ENCODE assay signal across 11 cellular contexts in the genomic region with DNA sequence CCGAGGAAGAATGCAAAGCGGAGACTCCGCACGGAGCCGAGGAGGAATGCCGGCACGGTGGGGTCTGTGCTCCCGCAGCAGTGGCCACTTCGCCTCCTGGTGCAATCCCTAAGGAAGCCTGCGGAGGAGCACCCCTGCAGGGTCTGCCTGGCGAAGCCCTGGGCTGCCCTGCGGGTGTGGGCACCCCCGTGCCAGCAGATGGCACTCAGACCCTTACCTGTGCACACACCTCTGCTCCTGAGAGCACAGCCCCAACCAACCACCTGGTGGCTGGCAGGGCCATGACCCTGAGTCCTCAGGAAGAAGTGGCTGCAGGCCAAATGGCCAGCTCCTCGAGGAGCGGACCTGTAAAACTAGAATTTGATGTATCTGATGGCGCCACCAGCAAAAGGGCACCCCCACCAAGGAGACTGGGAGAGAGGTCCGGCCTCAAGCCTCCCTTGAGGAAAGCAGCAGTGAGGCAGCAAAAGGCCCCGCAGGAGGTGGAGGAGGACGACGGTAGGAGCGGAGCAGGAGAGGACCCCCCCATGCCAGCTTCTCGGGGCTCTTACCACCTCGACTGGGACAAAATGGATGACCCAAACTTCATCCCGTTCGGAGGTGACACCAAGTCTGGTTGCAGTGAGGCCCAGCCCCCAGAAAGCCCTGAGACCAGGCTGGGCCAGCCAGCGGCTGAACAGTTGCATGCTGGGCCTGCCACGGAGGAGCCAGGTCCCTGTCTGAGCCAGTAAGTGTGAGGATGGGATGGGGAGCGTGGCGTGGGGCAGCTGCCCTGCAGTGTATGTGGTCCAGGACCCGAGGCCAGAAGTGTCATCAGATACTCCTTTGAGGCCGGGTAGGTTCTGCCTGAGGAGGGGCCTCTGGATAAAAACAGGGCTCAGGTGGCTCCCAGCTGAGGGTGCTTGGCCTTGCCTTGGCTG. TPM values are rescaled to one million over a fixed set of nuclear protein-coding genes. Genes with fewer than 3 reads are reported as not detected.
A peak's percentile ranks its signal among the peaks of the same experiment; 100 is the strongest.
DNase-seq lines count a peak whose midpoint lies in the region; ATAC-seq, FAIRE-seq and TF ChIP-seq lines count a peak whose summit lies in the region.
"Had no signal": no experiment of that assay in that cellular context is flagged by ENCODE, and none has a peak within 500 bp of the region (broad histone marks: within the 10 kb centered on the region; RNA-seq: fewer than 3 reads in every experiment).

No MANE protein-coding gene starts in this region.

- H3K27me3 ChIP-seq in HUES48 (ENCODE audit: control insufficient read depth, insufficient read depth, low read length) (no peaks in the 10 kb centered on the region), mesenchymal stem cell (ENCODE audit: control insufficient read depth in 1 of 2, insufficient read depth in 1 of 2, low read length in 2 of 2) (no peaks in the 10 kb centered on the region), GM23338 (ENCODE audit: insufficient read depth) (no peaks in the 10 kb centered on the region), uterus (no peaks in the 10 kb centered on the region)
- H3K27me3 ChIP-seq: MG63 had no signal

- DNase-seq in A549 (ENCODE audit: low read depth in 1 of 2, low spot score in 1 of 2), result no peak
- no peak for DNase-seq in coronary artery (ENCODE audit: low spot score)
- DNase-seq in mesenchymal stem cell, result no peak
- DNase-seq in GM23338 (ENCODE audit: low spot score), result no peak
- DNase-seq in KBM-7, result no peak
- DNase-seq in uterus, result no peak
- DNase-seq: erythroblast, naive B cell had no signal

- H4K91ac ChIP-seq in mesenchymal stem cell (ENCODE audit: low read length), result peak overlapping the region; percentile 88

- H3K9me3 ChIP-seq in A549 (no peaks in the 10 kb centered on the region), HUES48 (ENCODE audit: control insufficient read depth, insufficient read depth, low read length) (no peaks in the 10 kb centered on the region), mesenchymal stem cell (ENCODE audit: control insufficient read depth, low read length) (no peaks in the 10 kb centered on the region), uterus (no peaks in the 10 kb centered on the region)
- H3K9me3 ChIP-seq: MG63 had no signal

- peaks cover 4% of the 10 kb centered on the region for H3K4me1 Mint-ChIP-seq in GM23338

- in situ Hi-C loops in KBM-7 (cut with MboI; ENCODE audit: low pct_unique_long_range_greater_than_20kb, low sequenced_read_pairs), result no loop called here

- no peak overlapping the region for H3K23ac ChIP-seq in mesenchymal stem cell (ENCODE audit: low read length in 2 of 2)

- H3K27ac ChIP-seq in A549 (peak overlapping the region; percentile 84 to 92), HUES48 (ENCODE audit: low read depth, low read length) (peak overlapping the region; percentile 56), coronary artery (peak overlapping the region in 1 of 2 donors; percentile 72), mesenchymal stem cell (ENCODE audit: low read length, poor library complexity, severe bottlenecking) (peak overlapping the region; percentile 89), GM23338 (ENCODE audit: low read depth) (no peak overlapping the region), uterus (peak overlapping the region in 1 of 2 donors; percentile 25)

- H2BK12ac ChIP-seq in mesenchymal stem cell (ENCODE audit: low read length in 2 of 2), result peak overlapping the region; percentile 44 to 59

- peak overlapping the region; percentile 71 for H3K4me2 ChIP-seq in A549
- H3K4me2 ChIP-seq in mesenchymal stem cell (ENCODE audit: low read length, poor library complexity, severe bottlenecking), result peak overlapping the region; percentile 32
- H3K4me2 ChIP-seq in GM23338, result no peak overlapping the region

- peaks cover 41% of the 10 kb centered on the region for H3K4me1 ChIP-seq in A549
- H3K4me1 ChIP-seq in HUES48 (ENCODE audit: control insufficient read depth, insufficient read depth, low read length), result no peaks in the 10 kb centered on the region
- H3K4me1 ChIP-seq in mesenchymal stem cell (ENCODE audit: control insufficient read depth, insufficient read depth, low read depth, low read length), result peaks cover 51% of the 10 kb centered on the region
- H3K4me1 ChIP-seq in GM23338 (ENCODE audit: insufficient read depth), result no peaks in the 10 kb centered on the region
- H3K4me1 ChIP-seq in uterus, result no peaks in the 10 kb centered on the region

- H3K4me3 Mint-ChIP-seq in GM23338, result no peak overlapping the region; the same call in 2 of the 3 replicates
- H3K4me3 Mint-ChIP-seq: naive B cell had no signal

- no peak overlapping the region for H2BK120ac ChIP-seq in mesenchymal stem cell (ENCODE audit: low read depth, low read length)

- H4K20me1 ChIP-seq in GM23338 (replicated peaks; ENCODE audit: insufficient read depth), result peaks cover 35% of the 10 kb centered on the region

- CTCF ChIA-PET in A549 (lab: Yijun Ruan, JAX), result interaction anchor here (0.6 to 7.4 kb wide), 13 partner anchors 10 to 372 kb away, joined by 3 to 108 read pairs (median 3); a partner anchor contains a TSS

- peaks cover 52% of the 10 kb centered on the region for H3K79me2 ChIP-seq in GM23338 (replicated peaks; ENCODE audit: insufficient read depth)

- H3K79me1 ChIP-seq in mesenchymal stem cell (replicated peaks; ENCODE audit: low read length, poor library complexity, severe bottlenecking), result peaks cover 23% of the 10 kb centered on the region

- H3F3A ChIP-seq in GM23338 (replicated peaks; ENCODE audit: low read depth), result peaks cover 30% of the 10 kb centered on the region

- no peak overlapping the region for H3K14ac ChIP-seq in mesenchymal stem cell (ENCODE audit: low read length in 2 of 2)

- H3K9ac ChIP-seq in HUES48 (ENCODE audit: low read depth, low read length) (no peak overlapping the region), mesenchymal stem cell (ENCODE audit: low read length) (no peak overlapping the region)

- H3K27me3 Mint-ChIP-seq in GM23338 (ENCODE audit: insufficient read depth, low read depth, poor library complexity), result peaks cover 13% of the 10 kb centered on the region
- H3K27me3 Mint-ChIP-seq: naive B cell had no signal

- ATAC-seq in A549 (peak; percentile 40 to 60), GM23338 (no peak; the same call in 2 of the 3 replicates)
- no peak for ATAC-seq in activated CD4-positive, CD25-positive, alpha-beta regulatory T cell treated with anti-CD3 and anti-CD28 coated beads, Interleukin-2, amount 50 U/mL, for 24 hours

- no peak for TF ChIP-seq RAD21 in A549 (conservative IDR thresholded peaks at IDR 0.05 in 1 of 2, IDR thresholded peaks at IDR 0.05 in 1 of 2)

- H4K8ac ChIP-seq in mesenchymal stem cell (ENCODE audit: low read length), result peak overlapping the region; percentile 94

- H3K36me3 ChIP-seq in HUES48 (ENCODE audit: control insufficient read depth, insufficient read depth, low read length) (peaks cover 98% of the 10 kb centered on the region), mesenchymal stem cell (ENCODE audit: control insufficient read depth in 1 of 2, insufficient read depth in 2 of 2, low read depth in 1 of 2, low read length in 2 of 2) (peaks cover 39 to 49% of the 10 kb centered on the region in 2 experiments), GM23338 (ENCODE audit: insufficient read depth) (peaks cover 76% of the 10 kb centered on the region), uterus (no peaks in the 10 kb centered on the region)

- peak overlapping the region; percentile 62 for H2AK5ac ChIP-seq in mesenchymal stem cell (ENCODE audit: low read length, severe bottlenecking)

- intact Hi-C loops in uterus (cut with DNase I; ENCODE audit: low total_unique reads), result loop anchor here (5.0 kb wide), 1 partner anchor 36 kb away; no protein-coding TSS in a partner anchor

- H3K9me2 ChIP-seq in GM23338 (ENCODE audit: insufficient read depth), result no peaks in the 10 kb centered on the region

- H3K4me3 ChIP-seq in A549 (peak overlapping the region; percentile 9; the same call in 1 of the 3 replicates), HUES48 (ENCODE audit: low read depth, low read length) (no peak overlapping the region), coronary artery (peak overlapping the region; percentile 44), mesenchymal stem cell (ENCODE audit: insufficient read depth in 1 of 2, low read depth in 1 of 2, low read length in 2 of 2) (peak overlapping the region in 1 of 2 experiments; percentile 33), GM23338 (no peak overlapping the region), uterus (no peak overlapping the region)
- H3K4me3 ChIP-seq: MG63 had no signal

- H3K36me3 Mint-ChIP-seq in GM23338 (ENCODE audit: low read depth), result peaks cover 95% of the 10 kb centered on the region

- H2BK5ac ChIP-seq in mesenchymal stem cell (ENCODE audit: low read depth, low read length, poor library complexity, severe bottlenecking), result peak overlapping the region; percentile 81

- POLR2A ChIA-PET in A549 (lab: Yijun Ruan, JAX), result interaction anchor here (0.8 kb wide), 1 partner anchor 16 kb away, joined by 4 read pairs; a partner anchor contains a TSS

- no peak overlapping the region for H3K27ac Mint-ChIP-seq in GM23338

- peak overlapping the region; percentile 58 to 89 for H3K18ac ChIP-seq in mesenchymal stem cell (ENCODE audit: low read depth in 1 of 2, low read length in 2 of 2)

- H2BK15ac ChIP-seq in mesenchymal stem cell (ENCODE audit: low read depth, poor library complexity, severe bottlenecking), result peak overlapping the region; percentile 63

- H3K4ac ChIP-seq in mesenchymal stem cell (ENCODE audit: low read depth in 1 of 2, low read length in 2 of 2), result peak overlapping the region; percentile 56 to 89

- no peak for FAIRE-seq in A549 (lab: Jason Lieb, UNC)

- no peak for TF ChIP-seq POLR2A in A549 (IDR thresholded peaks at IDR 0.05; ENCODE audit: low read length)
- TF ChIP-seq POLR2A in uterus (IDR thresholded peaks at IDR 0.05), result no peak

- no peak for TF ChIP-seq CTCF in A549 (IDR thresholded peaks at IDR 0.05)
- no peak for TF ChIP-seq CTCF in coronary artery (IDR thresholded peaks at IDR 0.05)
- TF ChIP-seq CTCF in GM23338 (conservative IDR thresholded peaks at IDR 0.05; ENCODE audit: low read depth in 2 of 2), result no peak
- no peak for TF ChIP-seq CTCF in uterus (IDR thresholded peaks at IDR 0.05)

- TF ChIP-seq EP300 in A549 (IDR thresholded peaks at IDR 0.05), result no peak

- WGBS in A549 (ENCODE audit: missing lambda C conversion rate), result 90% methylated on average over 10 of the region's 31 CpGs
- 95% methylated on average over 31 of the region's 31 CpGs for WGBS in mesenchymal stem cell

- H3K9me3 Mint-ChIP-seq in GM23338, result no peaks in the 10 kb centered on the region
- H3K9me3 Mint-ChIP-seq: naive B cell had no signal

- H2AFZ ChIP-seq in mesenchymal stem cell (ENCODE audit: low read depth, low read length) (no peak overlapping the region), GM23338 (no peak overlapping the region)

RNA-seq across cellular contexts. Expression of a gene that starts 7.0 kb away (rescaled TPM):
- polyA plus RNA-seq in A549 (2011; rRNA removed) (25.9 and 31.4 TPM in 2 replicates), A549 (2017; fragmentation: RNase III; extraction: RNeasy Plus Mini Kit Qiagen cat#74134 plus additional on column Dnase treatment) (67.3 to 77.2 TPM (median 70.6 TPM) in 3 replicates), GM23338 (2016; fragmentation: Nextera tagmentation; extraction: Ambion mirVana) (120 and 129 TPM in 2 replicates)
- 75.8 and 76.6 TPM in 2 replicates for polyA plus RNA-seq in A549 (2012; cell fraction: cytosol; rRNA removed)
- polyA plus RNA-seq in A549 (2012; cell fraction: nucleus; rRNA removed), result 168 and 176 TPM in 2 replicates
- 17.1 and 23.8 TPM in 2 replicates for polyA minus RNA-seq in A549 (2011; rRNA and poly(A)+ RNA removed)
- 11.9 TPM for polyA plus RNA-seq in mesenchymal stem cell (2013, experiment 1 of 2)
- polyA plus RNA-seq in mesenchymal stem cell (2013, experiment 2 of 2), result 10.9 TPM
- total RNA-seq in GM23338 (2014; rRNA removed; shearing (Covaris generic)), result 120 and 136 TPM in 2 replicates
- total RNA-seq in uterus, result 10 to 100 TPM in 1 of 4 donors, 1 to 10 TPM in 3; 4.6 to 15.6 (median 7.3) TPM

RNA-seq across cellular contexts. Expression of a gene that starts 7.2 kb away (rescaled TPM):
- polyA plus RNA-seq in A549 (2011; rRNA removed), result 12.7 and 15.5 TPM in 2 replicates
- 21.6 and 36.9 TPM in 2 replicates for polyA plus RNA-seq in A549 (2012; cell fraction: cytosol; rRNA removed)
- 39.4 and 63.8 TPM in 2 replicates for polyA plus RNA-seq in A549 (2012; cell fraction: nucleus; rRNA removed)
- polyA plus RNA-seq in A549 (2017; fragmentation: RNase III; extraction: RNeasy Plus Mini Kit Qiagen cat#74134 plus additional on column Dnase treatment), result 15.0 to 20.5 TPM (median 20.4 TPM) in 3 replicates
- polyA minus RNA-seq in A549 (2011; rRNA and poly(A)+ RNA removed), result 8.1 and 15.3 TPM in 2 replicates
- polyA plus RNA-seq in mesenchymal stem cell (2013, experiment 1 of 2), result 22.0 TPM
- polyA plus RNA-seq in mesenchymal stem cell (2013, experiment 2 of 2), result 22.8 TPM
- total RNA-seq in GM23338 (2014; rRNA removed; shearing (Covaris generic)), result 45.1 and 64.4 TPM in 2 replicates
- 16.2 and 16.4 TPM in 2 replicates for polyA plus RNA-seq in GM23338 (2016; fragmentation: Nextera tagmentation; extraction: Ambion mirVana)
- 10 to 100 TPM; 31.0 to 99.7 (median 42.7) TPM for total RNA-seq in uterus

RNA-seq across cellular contexts. Expression of a gene that starts 16.2 kb away (rescaled TPM):
- polyA plus RNA-seq in A549 (2011; rRNA removed) (66.7 and 89.9 TPM in 2 replicates), A549 (2017; fragmentation: RNase III; extraction: RNeasy Plus Mini Kit Qiagen cat#74134 plus additional on column Dnase treatment) (80.5 to 88.6 TPM (median 84.6 TPM) in 3 replicates), GM23338 (2016; fragmentation: Nextera tagmentation; extraction: Ambion mirVana) (58.6 and 62.5 TPM in 2 replicates)
- polyA plus RNA-seq in A549 (2012; cell fraction: cytosol; rRNA removed), result 50.6 and 56.4 TPM in 2 replicates
- polyA plus RNA-seq in A549 (2012; cell fraction: nucleus; rRNA removed), result 31.6 and 38.1 TPM in 2 replicates
- polyA minus RNA-seq in A549 (2011; rRNA and poly(A)+ RNA removed), result 14.0 and 18.2 TPM in 2 replicates
- polyA plus RNA-seq in mesenchymal stem cell (2013, experiment 1 of 2), result 45.8 TPM
- 48.7 TPM for polyA plus RNA-seq in mesenchymal stem cell (2013, experiment 2 of 2)
- total RNA-seq in GM23338 (2014; rRNA removed; shearing (Covaris generic)), result 54.4 and 68.3 TPM in 2 replicates
- 10 to 100 TPM; 25.0 to 56.4 (median 41.4) TPM for total RNA-seq in uterus

RNA-seq across cellular contexts. Expression of a gene that starts 44.2 kb away (rescaled TPM):
- polyA plus RNA-seq in A549 (2011; rRNA removed), result 0.74 and 1.2 TPM in 2 replicates
- polyA plus RNA-seq in A549 (2012; cell fraction: cytosol; rRNA removed), result 0.86 and 1.1 TPM in 2 replicates
- 3.6 and 3.7 TPM in 2 replicates for polyA plus RNA-seq in A549 (2012; cell fraction: nucleus; rRNA removed)
- 0.56 to 1.1 TPM (median 0.87 TPM) in 3 replicates for polyA plus RNA-seq in A549 (2017; fragmentation: RNase III; extraction: RNeasy Plus Mini Kit Qiagen cat#74134 plus additional on column Dnase treatment)
- polyA minus RNA-seq in A549 (2011; rRNA and poly(A)+ RNA removed), result 2.1 and 2.3 TPM in 2 replicates
- 1.2 TPM for polyA plus RNA-seq in mesenchymal stem cell (2013, experiment 1 of 2)
- 0.95 TPM for polyA plus RNA-seq in mesenchymal stem cell (2013, experiment 2 of 2)
- total RNA-seq in GM23338 (2014; rRNA removed; shearing (Covaris generic)), result 1.6 and 3.1 TPM in 2 replicates
- 1.1 and 1.4 TPM in 2 replicates for polyA plus RNA-seq in GM23338 (2016; fragmentation: Nextera tagmentation; extraction: Ambion mirVana)
- total RNA-seq in uterus, result 1 to 10 TPM in 2 of 4 donors, not detected in 2; 1.3 to 3.2 TPM

Comparison
In these comparisons a context has a peak if more than half of its experiments do, and no peak if none do; other contexts are left out.
1. ATAC-seq: peak in A549 (2 of 2); none in GM23338 (single experiment) and activated CD4-positive, CD25-positive, alpha-beta regulatory T cell treated with anti-CD3 and anti-CD28 coated beads, Interleukin-2, amount 50 U/mL, for 24 hours (0 of 2).
2. H3K4me3 ChIP-seq: peak in A549 (single experiment) and coronary artery (single experiment); none in HUES48 (single experiment), GM23338 (single experiment) and uterus (0 of 2).